Comparison of ENCODE assay signal across 24 cellular contexts in the genomic region with DNA sequence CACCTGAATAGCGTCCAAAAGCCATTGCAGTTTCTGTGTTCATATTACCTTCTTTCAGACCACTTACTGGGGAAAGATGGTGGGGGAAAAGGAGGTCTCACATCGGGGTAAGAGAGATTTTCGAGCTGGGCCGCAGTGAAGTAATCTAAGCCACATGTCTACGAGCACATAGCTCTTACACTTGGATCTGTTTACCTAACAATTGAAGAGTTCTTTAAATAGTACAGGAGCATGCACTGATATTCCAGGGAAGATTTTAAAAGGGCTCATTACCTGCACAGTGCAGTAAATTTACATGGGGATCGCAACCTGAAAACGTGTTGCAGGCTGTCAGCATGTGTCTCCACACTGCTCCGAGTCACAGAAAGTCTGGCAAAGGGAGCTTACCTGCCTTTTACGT. TPM values are rescaled to one million over a fixed set of nuclear protein-coding genes. Genes with fewer than 3 reads are reported as not detected.
DNase-seq lines count a peak whose midpoint lies in the region; ATAC-seq, FAIRE-seq and TF ChIP-seq lines count a peak whose summit lies in the region.
"Had no signal": no experiment of that assay in that cellular context is flagged by ENCODE, and none has a peak within 500 bp of the region (broad histone marks: within the 10 kb centered on the region; RNA-seq: fewer than 3 reads in every experiment).

No MANE protein-coding gene starts in this region.

- no peak for TF ChIP-seq EP300 in SK-N-SH (IDR thresholded peaks at IDR 0.05; ENCODE audit: borderline replicate concordance in 1 of 2, low read depth in 1 of 2, low read length in 1 of 2)
- no peak for TF ChIP-seq EP300 in HepG2 (IDR thresholded peaks at IDR 0.05; ENCODE audit: low read depth in 2 of 2, low read length in 2 of 2)
- TF ChIP-seq EP300 in HepG2 (CRISPR knock-in tag; IDR thresholded peaks at IDR 0.05; ENCODE audit: borderline replicate concordance) = no peak

- 20% methylated on average over 9 of the region's 9 CpGs for WGBS in SK-N-SH (ENCODE audit: low lambda C conversion rate)
- 12% methylated on average over 9 of the region's 9 CpGs for WGBS in HepG2 (ENCODE audit: low lambda C conversion rate)

- TF ChIP-seq RAD21 in SK-N-SH (IDR thresholded peaks at IDR 0.05; ENCODE audit: low read length) (no peak), HepG2 (CRISPR knock-in tag; IDR thresholded peaks at IDR 0.05) (no peak)

- H3F3A ChIP-seq in SK-N-SH (replicated peaks; ENCODE audit: insufficient read depth) = no peaks in the 10 kb centered on the region

- no peaks in the 10 kb centered on the region for H3K79me2 ChIP-seq in SK-N-SH (ENCODE audit: insufficient read depth)
- no peaks in the 10 kb centered on the region for H3K79me2 ChIP-seq in HepG2 (ENCODE audit: insufficient read depth, low read length)

- H3K27ac ChIP-seq in SK-N-SH (ENCODE audit: low read depth in 2 of 2, low read length in 1 of 2) (no peak overlapping the region), HepG2 (ENCODE audit: extremely low read length, insufficient read depth, low read length) (no peak overlapping the region)
- H3K27ac ChIP-seq: BLaER1 had no signal

- no TSS peak for BruUV-seq in HepG2 (replicated peaks; lab: Mats Ljungman, UMichigan)

- intact Hi-C loops in HepG2 (cut with micrococcal nuclease; ENCODE audit: unreplicated experiment) = no loop called here

- in situ Hi-C loops in HepG2 (cut with HindIII; ENCODE audit: extremely low pct_ligation_motif_present, low pct_unique_long_range_greater_than_20kb) = no loop called here

- no peak overlapping the region for H3K4me3 ChIP-seq in SK-N-SH (ENCODE audit: low read depth in 2 of 2, low read length in 1 of 2)
- H3K4me3 ChIP-seq in HepG2 (replicated peaks in 1 of 3; ENCODE audit: insufficient read depth in 1 of 3, low read depth in 2 of 3, low read length in 3 of 3) = no peak overlapping the region
- H3K4me3 ChIP-seq: BLaER1, MG63 had no signal

- H3K4me1 Mint-ChIP-seq in type B pancreatic cell (ENCODE audit: unreplicated experiment) = peaks cover 19% of the 10 kb centered on the region

- H3K9me2 ChIP-seq in SK-N-SH = no peaks in the 10 kb centered on the region

- no peaks in the 10 kb centered on the region for H3K27me3 ChIP-seq in SK-N-SH (ENCODE audit: insufficient read depth)
- peaks cover 0 to 22% of the 10 kb centered on the region in 2 experiments; a peak in 2 of 5 replicates for H3K27me3 ChIP-seq in HepG2 (ENCODE audit: control insufficient read depth in 1 of 2, insufficient read depth in 2 of 2, low read length in 2 of 2)
- H3K27me3 ChIP-seq: MG63 had no signal

- no peaks in the 10 kb centered on the region for H3K9me3 Mint-ChIP-seq in type B pancreatic cell
- H3K9me3 Mint-ChIP-seq: CD8-positive, alpha-beta memory T cell; HFFc6 had no signal

- no peaks in the 10 kb centered on the region for H3K36me3 ChIP-seq in SK-N-SH (replicated peaks in 1 of 2; ENCODE audit: control insufficient read depth in 1 of 2, insufficient read depth in 2 of 2, low read length in 1 of 2)
- H3K36me3 ChIP-seq in HepG2 (replicated peaks in 1 of 2; ENCODE audit: control insufficient read depth in 1 of 2, insufficient read depth in 2 of 2, low read length in 2 of 2) = no peaks in the 10 kb centered on the region
- H3K36me3 ChIP-seq: BLaER1, MG63 had no signal

- FAIRE-seq in HepG2 (lab: Jason Lieb, UNC) = no peak
- FAIRE-seq: A204.1, D721Med, GM12892 had no signal

- peaks cover 53% of the 10 kb centered on the region for H3K27me3 Mint-ChIP-seq in type B pancreatic cell

- POLR2A ChIA-PET in SK-N-SH (lab: Yijun Ruan, JAX) = no interaction called here
- POLR2A ChIA-PET in HepG2 (lab: Yijun Ruan, JAX) = no interaction called here

- ATAC-seq in SK-N-SH treated with all-trans-retinoic acid at 6 μM for 48 hours = no peak
- ATAC-seq in HepG2 = no peak

- H4K20me1 ChIP-seq in SK-N-SH (ENCODE audit: insufficient read depth) = no peaks in the 10 kb centered on the region
- H4K20me1 ChIP-seq in HepG2 (ENCODE audit: insufficient read depth, low read length) = no peaks in the 10 kb centered on the region
- H4K20me1 ChIP-seq: BLaER1 had no signal

- peak; percentile 39 for DNase-seq in SK-N-SH
- DNase-seq in NCI-H510A (lab: John Stamatoyannopoulos, UW) = peak; percentile 20
- no peak for DNase-seq in HepG2 (ENCODE audit: low spot score)
- DNase-seq in type B pancreatic cell (ENCODE audit: extremely low spot score, unreplicated experiment) = no peak
- DNase-seq in NCI-H69 (lab: John Stamatoyannopoulos, UW) = no peak
- no peak for DNase-seq in midbrain (lab: John Stamatoyannopoulos, UW)
- DNase-seq in C1 segment of cervical spinal cord (lab: John Stamatoyannopoulos, UW) = no peak
- DNase-seq: CD8-positive, alpha-beta memory T cell; GOT3; HFFc6; IMR-90; Karpas-422; MG63; NCI-H1105 treated with DMSO at 0.1 percent for 48 hours; NCI-H1930; NCI-H226; NCI-H526 treated with DMSO at 0.1 percent for 48 hours; OCI-M1; RPMI8226 had no signal

- H2AFZ ChIP-seq in SK-N-SH (ENCODE audit: low read depth) (no peak overlapping the region), HepG2 (ENCODE audit: low read length) (no peak overlapping the region)

- H3K27ac Mint-ChIP-seq in type B pancreatic cell = no peak overlapping the region
- H3K27ac Mint-ChIP-seq: HFFc6 had no signal

- CTCF ChIA-PET in SK-N-SH (lab: Yijun Ruan, JAX) (interaction anchor here (1.0 kb wide), 2 partner anchors 10 to 939 kb away, joined by 3 to 4 read pairs; no protein-coding TSS in a partner anchor), HepG2 (lab: Yijun Ruan, JAX; ENCODE audit: low intra/inter-chr PET ratio, low total read pairs) (no interaction called here)

- TF ChIP-seq POLR2A in HepG2 (IDR thresholded peaks at IDR 0.05; ENCODE audit: insufficient read depth in 1 of 2, low read depth in 2 of 2, low read length in 2 of 2) = no peak

- H3K4me1 ChIP-seq in SK-N-SH (ENCODE audit: control insufficient read depth in 1 of 2, insufficient read depth in 2 of 2, low read depth in 1 of 2, low read length in 1 of 2) (no peaks in the 10 kb centered on the region), HepG2 (ENCODE audit: insufficient read depth, low read length) (no peaks in the 10 kb centered on the region)
- H3K4me1 ChIP-seq: BLaER1 had no signal

- H3K9ac ChIP-seq in SK-N-SH = no peak overlapping the region
- no peak overlapping the region for H3K9ac ChIP-seq in HepG2 (ENCODE audit: insufficient read depth, low read depth, low read length)
- H3K9ac ChIP-seq: BLaER1 had no signal

- no peaks in the 10 kb centered on the region for H3K36me3 Mint-ChIP-seq in type B pancreatic cell

- H3K4me3 Mint-ChIP-seq in type B pancreatic cell = peak overlapping the region; percentile 36
- H3K4me3 Mint-ChIP-seq: HFFc6 had no signal

- H3K4me2 ChIP-seq in SK-N-SH = no peak overlapping the region
- H3K4me2 ChIP-seq in HepG2 (ENCODE audit: low read depth, low read length) = no peak overlapping the region
- H3K4me2 ChIP-seq: BLaER1 had no signal

- TF ChIP-seq CTCF in SK-N-SH (IDR thresholded peaks at IDR 0.05) (no peak), HepG2 (CRISPR knock-in tag; IDR thresholded peaks at IDR 0.05) (no peak), type B pancreatic cell (conservative IDR thresholded peaks at IDR 0.05) (no peak)

- H3K9me3 ChIP-seq in SK-N-SH (no peaks in the 10 kb centered on the region), HepG2 (ENCODE audit: low read length) (no peaks in the 10 kb centered on the region)
- H3K9me3 ChIP-seq: BLaER1, MG63 had no signal

TF ChIP-seq in SK-N-SH treated with all-trans-retinoic acid at 6 μM for 48 hours, 23 proteins besides CTCF, POLR2A, EP300 and RAD21:
- TF ChIP-seq SNAI2 (CRISPR knock-in tag; IDR thresholded peaks at IDR 0.05) (no peak), ZNF8 (CRISPR knock-in tag; IDR thresholded peaks at IDR 0.05) (no peak)

TF ChIP-seq in HepG2, 621 proteins besides CTCF, POLR2A, EP300 and RAD21 (continues in another document):
- no peak for TF ChIP-seq NFIC (IDR thresholded peaks at IDR 0.05; ENCODE audit: low read length)

RNA-seq across cellular contexts. Expression of a gene that starts 12.6 kb away (rescaled TPM):
- polyA plus RNA-seq in SK-N-SH (2012; rRNA removed) = 0.23 and 0.37 TPM in 2 replicates
- polyA plus RNA-seq in SK-N-SH (2012; cell fraction: cytosol; rRNA removed) = 0.27 and 0.34 TPM in 2 replicates
- polyA plus RNA-seq in SK-N-SH (2012; cell fraction: nucleus; rRNA removed) = 0.50 and 0.61 TPM in 2 replicates
- total RNA-seq in HepG2 (2016; rRNA removed; fragmentation: Illumina TruSeq; extraction: Trizol) = 0.10 and 0.31 TPM in 2 replicates
- under 0.01 and 0.10 TPM in 2 replicates for total RNA-seq in HepG2 (2016; cell fraction: cytosol; rRNA removed; fragmentation: Illumina TruSeq; extraction: Trizol; ENCODE audit: low read depth)
- total RNA-seq in HepG2 (2016; cell fraction: insoluble cytoplasmic fraction; rRNA removed; fragmentation: Illumina TruSeq; extraction: Trizol) = 0.15 and 0.30 TPM in 2 replicates
- total RNA-seq in HepG2 (2016; cell fraction: membrane; rRNA removed; fragmentation: Illumina TruSeq; extraction: Trizol) = 0.06 and 0.14 TPM in 2 replicates
- total RNA-seq in HepG2 (2016; cell fraction: nucleus; rRNA removed; fragmentation: Illumina TruSeq; extraction: Trizol) = 0.47 and 0.65 TPM in 2 replicates
- polyA plus RNA-seq in HepG2 (2011; rRNA removed) = 0.07 and 0.13 TPM in 2 replicates
- polyA plus RNA-seq in HepG2 (2011; cell fraction: cytosol; rRNA removed) = 0.01 and 0.09 TPM in 2 replicates
- 0.18 and 0.31 TPM in 2 replicates for polyA plus RNA-seq in HepG2 (2011; cell fraction: nucleus; rRNA removed)
- polyA plus RNA-seq in HepG2 (2012) = 0.03 and 0.04 TPM in 2 replicates
- polyA plus RNA-seq in HepG2 (2016; cell fraction: cytosol; fragmentation: Illumina TruSeq; extraction: Trizol; ENCODE audit: low read depth) = not detected in 2 replicates
- 0.25 and 0.30 TPM in 2 replicates for polyA plus RNA-seq in HepG2 (2016; cell fraction: insoluble cytoplasmic fraction; fragmentation: Illumina TruSeq; extraction: Trizol; ENCODE audit: low read depth)
- polyA plus RNA-seq in HepG2 (2016; cell fraction: membrane; fragmentation: Illumina TruSeq; extraction: Trizol; ENCODE audit: low read depth) = 0.08 and 0.10 TPM in 2 replicates
- 0.51 and 0.52 TPM in 2 replicates for polyA plus RNA-seq in HepG2 (2016; cell fraction: nucleus; fragmentation: Illumina TruSeq; extraction: Trizol; ENCODE audit: insufficient read depth, low read depth)
- 0.12 TPM in 1 of 2 replicates, not detected in the other for polyA minus RNA-seq in HepG2 (2011; rRNA and poly(A)+ RNA removed; ENCODE audit: low replicate concordance)
- 0.20 and 0.35 TPM in 2 replicates for polyA minus RNA-seq in HepG2 (2011; cell fraction: cytosol; rRNA and poly(A)+ RNA removed)
- polyA minus RNA-seq in HepG2 (2011; cell fraction: nucleus; rRNA and poly(A)+ RNA removed) = 0.25 and 0.26 TPM in 2 replicates
- total RNA-seq in type B pancreatic cell (ENCODE audit: low replicate concordance) = 20.4 and 33.0 TPM in 2 replicates
- total RNA-seq: HFFc6 had no signal

Comparison
In these comparisons a context has a peak if more than half of its experiments do, and no peak if none do; other contexts are left out.
1. DNase-seq: peak in SK-N-SH (single experiment) and NCI-H510A (single experiment); none in HepG2 (single experiment), type B pancreatic cell (single experiment), NCI-H69 (single experiment), midbrain (single experiment) and C1 segment of cervical spinal cord (0 of 14).
2. RNA of a gene that starts 12.6 kb away (total RNA-seq): 20.4 to 33.0 TPM in type B pancreatic cell; under 0.01 to 0.65 TPM in HepG2; every median in the first group is over 10 times any median in the second.